12 cellular contexts compared by ENCODE assay signal in genomic region chr16:1713933-1714332, GRCh38. TPM values are rescaled to one million over a fixed set of nuclear protein-coding genes. Genes with fewer than 3 reads are reported as not detected.
A peak's percentile ranks its signal among the peaks of the same experiment; 100 is the strongest.
DNase-seq lines count a peak whose midpoint lies in the region; ATAC-seq and TF ChIP-seq lines count a peak whose summit lies in the region.
"Had no signal": no experiment of that assay in that cellular context is flagged by ENCODE, and none has a peak within 500 bp of the region (broad histone marks: within the 10 kb centered on the region; RNA-seq: fewer than 3 reads in every experiment).

No MANE protein-coding gene starts in this region.

- intact Hi-C loops in Panc1 (cut with micrococcal nuclease; ENCODE audit: unreplicated experiment), result no loop called here
- intact Hi-C loops in prostate gland (cut with DNase I), result no loop called here

- in situ Hi-C loops in Panc1 (cut with HindIII; ENCODE audit: low pct_unique_long_range_greater_than_20kb, low sequenced_read_pairs), result no loop called here

- TF ChIP-seq CTCF in GM10266 (IDR thresholded peaks at IDR 0.05; ENCODE audit: control insufficient read depth, insufficient read depth, low read depth, missing control alignments) (no peak), Panc1 (IDR thresholded peaks at IDR 0.05) (no peak), prostate gland (IDR thresholded peaks at IDR 0.05) (no peak)

- 71% methylated on average over 14 of the region's 14 CpGs for WGBS in prostate gland

- CTCF ChIA-PET in Panc1 (lab: Charles Lee), result no interaction called here

- no peaks in the 10 kb centered on the region for H3K27me3 ChIP-seq in Panc1 (ENCODE audit: control insufficient read depth, insufficient read depth, low read length)
- H3K27me3 ChIP-seq in prostate gland (replicated peaks; ENCODE audit: insufficient read depth), result no peaks in the 10 kb centered on the region
- H3K27me3 ChIP-seq: ascending aorta had no signal

- POLR2A ChIA-PET in Panc1 (lab: Charles Lee), result no interaction called here

- H3K4me1 ChIP-seq in Panc1 (ENCODE audit: control insufficient read depth, insufficient read depth, low read length), result peaks cover 43% of the 10 kb centered on the region
- no peaks in the 10 kb centered on the region for H3K4me1 ChIP-seq in prostate gland (replicated peaks)
- H3K4me1 ChIP-seq: ascending aorta had no signal

- H3K36me3 ChIP-seq in Panc1 (ENCODE audit: control insufficient read depth, insufficient read depth, low read length) (no peaks in the 10 kb centered on the region), prostate gland (no peaks in the 10 kb centered on the region)
- H3K36me3 ChIP-seq: ascending aorta had no signal

- no peak overlapping the region for H3K4me3 ChIP-seq in Panc1 (ENCODE audit: low read depth in 2 of 2, low read length in 2 of 2)
- no peak overlapping the region for H3K4me3 ChIP-seq in prostate gland
- H3K4me3 ChIP-seq: ascending aorta had no signal

- no TSS peak for BruUV-seq in Panc1 (replicated peaks; lab: Mats Ljungman, UMichigan)

- peak; percentile 60 for ATAC-seq in GM21515 (IDR thresholded peaks at IDR 0.05; ENCODE audit: unreplicated experiment)
- no peak for ATAC-seq in Panc1
- no peak for ATAC-seq in GM19397 (IDR thresholded peaks at IDR 0.05; ENCODE audit: unreplicated experiment)

- H3K27ac ChIP-seq in Panc1 (ENCODE audit: low read length), result peak overlapping the region; percentile 23; the same call in 1 of the 2 replicates
- no peak overlapping the region for H3K27ac ChIP-seq in prostate gland
- H3K27ac ChIP-seq: ascending aorta had no signal

- peak; percentile 66 for DNase-seq in GM10266 (ENCODE audit: extremely low spot score)
- no peak for DNase-seq in Panc1 (ENCODE audit: low read depth, low spot score)
- peak; percentile 66 for DNase-seq in left kidney (ENCODE audit: low read depth, low spot score)
- DNase-seq in COLO829 (ENCODE audit: low spot score), result no peak
- DNase-seq in mucosa of gallbladder (ENCODE audit: low spot score), result no peak
- no peak for DNase-seq in prostate gland (ENCODE audit: low spot score)
- DNase-seq: CD4-positive, CD25-positive, alpha-beta regulatory T cell; Kasumi-1; NCI-H510A had no signal

- TF ChIP-seq POLR2A in prostate gland (IDR thresholded peaks at IDR 0.05), result no peak

- H3K9me3 ChIP-seq in Panc1 (ENCODE audit: control insufficient read depth, insufficient read depth, low read depth, low read length), result no peaks in the 10 kb centered on the region
- H3K9me3 ChIP-seq in prostate gland, result no peaks in the 10 kb centered on the region
- H3K9me3 ChIP-seq: ascending aorta had no signal

RNA-seq across cellular contexts. Expression of gene MAPK8IP3, which starts 7.9 kb away (rescaled TPM):
- 108 TPM for total RNA-seq in Panc1 (2021; ENCODE audit: unreplicated experiment)
- 113 TPM for polyA plus RNA-seq in Panc1 (2012; ENCODE audit: insufficient read length)
- 94.1 TPM for total RNA-seq in mucosa of gallbladder
- total RNA-seq in prostate gland, result 100 to 1,000 TPM in 1 of 2 donors, 10 to 100 TPM in 1; 56.0 to 157 TPM

RNA-seq across cellular contexts. Expression of gene JPT2, which starts 35.9 kb away (rescaled TPM):
- 200 TPM for total RNA-seq in Panc1 (2021; ENCODE audit: unreplicated experiment)
- polyA plus RNA-seq in Panc1 (2012; ENCODE audit: insufficient read length), result 144 TPM
- total RNA-seq in mucosa of gallbladder, result 62.7 TPM
- total RNA-seq in prostate gland, result 10 to 100 TPM; 56.6 to 75.3 TPM

RNA-seq across cellular contexts. Expression of gene NME3, which starts 57.4 kb away (rescaled TPM):
- total RNA-seq in Panc1 (2021; ENCODE audit: unreplicated experiment) (117 TPM), mucosa of gallbladder (129 TPM), prostate gland (100 to 1,000 TPM; 135 to 252 TPM)
- polyA plus RNA-seq in Panc1 (2012; ENCODE audit: insufficient read length), result 233 TPM

RNA-seq across cellular contexts. Expression of gene EME2, which starts 58.7 kb away (rescaled TPM):
- total RNA-seq in Panc1 (2021; ENCODE audit: unreplicated experiment) (53.4 TPM), mucosa of gallbladder (31.9 TPM), prostate gland (10 to 100 TPM; 18.3 to 53.9 TPM)
- polyA plus RNA-seq in Panc1 (2012; ENCODE audit: insufficient read length), result 37.7 TPM

RNA-seq across cellular contexts. Expression of gene MRPS34, which starts 59.0 kb away (rescaled TPM):
- 187 TPM for total RNA-seq in Panc1 (2021; ENCODE audit: unreplicated experiment)
- 283 TPM for polyA plus RNA-seq in Panc1 (2012; ENCODE audit: insufficient read length)
- 87.7 TPM for total RNA-seq in mucosa of gallbladder
- total RNA-seq in prostate gland, result 100 to 1,000 TPM in 1 of 2 donors, 10 to 100 TPM in 1; 97.4 to 125 TPM

Comparison
In these comparisons a context has a peak if more than half of its experiments do, and no peak if none do; other contexts are left out.
1. DNase-seq: peak in GM10266 (single experiment) and left kidney (single experiment); none in Panc1 (single experiment), COLO829 (single experiment), mucosa of gallbladder (single experiment) and prostate gland (single experiment).